ENCODE assay signal across 18 cellular contexts in the genomic region with DNA sequence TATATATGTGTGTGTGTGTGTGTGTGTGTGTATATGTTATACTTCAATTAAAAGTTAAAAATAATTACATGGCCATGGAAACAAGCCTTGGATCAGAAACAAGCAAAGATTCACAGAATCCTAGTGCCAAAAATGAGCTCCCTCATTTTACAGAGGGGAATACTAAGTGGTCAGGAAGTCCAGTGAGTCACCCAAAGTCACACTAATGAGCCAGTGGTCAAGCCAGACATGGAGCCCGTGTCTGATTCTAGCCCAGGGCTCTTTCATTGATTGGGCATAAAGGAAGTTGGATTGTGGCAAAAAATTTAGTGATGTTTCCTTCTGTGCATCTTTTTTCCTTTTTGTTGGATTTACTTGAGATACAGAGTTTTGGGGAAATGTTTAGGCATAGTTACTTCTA.
"Had no signal": no experiment of that assay in that cellular context is flagged by ENCODE, and none has a peak within 500 bp of the region (broad histone marks: within the 10 kb centered on the region; RNA-seq: fewer than 3 reads in every experiment).

No MANE protein-coding gene starts in this region.

- ATAC-seq: naive thymus-derived CD4-positive, alpha-beta T cell; natural killer cell treated with Interleukin-12 subunit alpha and Interleukin-12 subunit beta and Interleukin-15 and Interleukin-18, amount 100 ng/mL, for 72 hours; right lobe of liver; stimulated activated naive B cell treated with anti-CD40 and anti-IgM and Interleukin-4, amounts not matched to agents 10 μg/mL and 1 μg/mL and 100 μg/mL, for 72 hours; stimulated activated naive CD8-positive, alpha-beta T cell treated with anti-CD3 and anti-CD28 coated beads, Interleukin-15, Interleukin-2, amounts not matched to agents 100 U/mL and 50 U/mL, for 24 hours had no signal

- DNase-seq: islet precursor cell; left ventricle myocardium inferior; mesendoderm; naive thymus-derived CD4-positive, alpha-beta T cell; ovary; right lobe of liver; stimulated activated CD4-positive, alpha-beta T cell treated with anti-CD3 and anti-CD28 coated beads, Interleukin-12 subunit alpha, Interleukin-12 subunit beta, amount 100 ng/mL, for 4 hours; stimulated activated CD4-positive, alpha-beta T cell treated with anti-CD3 and anti-CD28 coated beads, Interleukin-15, amount 100 ng/mL, for 24 hours; stimulated activated CD4-positive, alpha-beta T cell treated with anti-CD3 and anti-CD28 coated beads, Interleukin-2, amount 100 ng/mL, for 24 hours; stimulated activated CD4-positive, alpha-beta T cell treated with anti-CD3 and anti-CD28 coated beads, Interleukin-4, amount 100 ng/mL, for 1 hour; stimulated activated naive B cell treated with anti-CD40 and anti-IgM and Interleukin-4, amounts not matched to agents 10 μg/mL and 1 μg/mL and 100 μg/mL, for 72 hours; stimulated activated naive CD8-positive, alpha-beta T cell treated with anti-CD3 and anti-CD28 coated beads, Interleukin-15, Interleukin-2, amounts not matched to agents 100 U/mL and 50 U/mL, for 24 hours; stomach; testis; thyroid gland; transverse colon; upper lobe of left lung had no signal
